9 cellular contexts compared by ENCODE assay signal in genomic region chr1:47225430-47226100, GRCh38. TPM values are rescaled to one million over a fixed set of nuclear protein-coding genes. Genes with fewer than 3 reads are reported as not detected.
DNase-seq lines count a peak whose midpoint lies in the region; ATAC-seq and TF ChIP-seq lines count a peak whose summit lies in the region.
"Had no signal": no experiment of that assay in that cellular context is flagged by ENCODE, and none has a peak within 500 bp of the region (broad histone marks: within the 10 kb centered on the region; RNA-seq: fewer than 3 reads in every experiment).

No MANE protein-coding gene starts in this region.

- peak overlapping the region; percentile 22 for H3K4me3 ChIP-seq in kidney epithelial cell (ENCODE audit: low read depth, low read length)

- no peaks in the 10 kb centered on the region for H3K4me1 Mint-ChIP-seq in activated T-helper 17 cell treated with anti-CD3 and anti-CD28 coated beads, Interleukin-2, amount 50 U/mL, for 72 hours
- H3K4me1 Mint-ChIP-seq in stimulated activated naive B cell treated with anti-CD40 and anti-IgM and Interleukin-4, amounts not matched to agents 10 μg/mL and 1 μg/mL and 100 μg/mL, for 72 hours, result peaks cover 13 to 16% of the 10 kb centered on the region in 2 donors
- peaks cover 10% of the 10 kb centered on the region for H3K4me1 Mint-ChIP-seq in activated CD4-positive, alpha-beta memory T cell treated with anti-CD3 and anti-CD28 coated beads for 36 hours (ENCODE audit: low read depth)

- H3K36me3 ChIP-seq in kidney epithelial cell (ENCODE audit: control insufficient read depth, insufficient read depth, low read length), result no peaks in the 10 kb centered on the region

- H3K9me3 Mint-ChIP-seq in activated T-helper 17 cell treated with anti-CD3 and anti-CD28 coated beads, Interleukin-2, amount 50 U/mL, for 72 hours, result no peaks in the 10 kb centered on the region
- peaks cover 0 to 1% of the 10 kb centered on the region in 2 donors for H3K9me3 Mint-ChIP-seq in stimulated activated naive B cell treated with anti-CD40 and anti-IgM and Interleukin-4, amounts not matched to agents 10 μg/mL and 1 μg/mL and 100 μg/mL, for 72 hours
- no peaks in the 10 kb centered on the region for H3K9me3 Mint-ChIP-seq in activated CD4-positive, alpha-beta memory T cell treated with anti-CD3 and anti-CD28 coated beads for 36 hours

- no peak overlapping the region for H3K27ac Mint-ChIP-seq in activated T-helper 17 cell treated with anti-CD3 and anti-CD28 coated beads, Interleukin-2, amount 50 U/mL, for 72 hours
- H3K27ac Mint-ChIP-seq in stimulated activated naive B cell treated with anti-CD40 and anti-IgM and Interleukin-4, amounts not matched to agents 10 μg/mL and 1 μg/mL and 100 μg/mL, for 72 hours, result no peak overlapping the region
- H3K27ac Mint-ChIP-seq in activated CD4-positive, alpha-beta memory T cell treated with anti-CD3 and anti-CD28 coated beads for 36 hours, result no peak overlapping the region

- POLR2A ChIA-PET in activated CD4-positive, alpha-beta memory T cell treated with anti-CD3 and anti-CD28 coated beads for 36 hours (lab: Charles Lee), result no interaction called here

- H3K36me3 Mint-ChIP-seq in activated T-helper 17 cell treated with anti-CD3 and anti-CD28 coated beads, Interleukin-2, amount 50 U/mL, for 72 hours (ENCODE audit: low read depth), result no peaks in the 10 kb centered on the region
- no peaks in the 10 kb centered on the region for H3K36me3 Mint-ChIP-seq in stimulated activated naive B cell treated with anti-CD40 and anti-IgM and Interleukin-4, amounts not matched to agents 10 μg/mL and 1 μg/mL and 100 μg/mL, for 72 hours
- H3K36me3 Mint-ChIP-seq in activated CD4-positive, alpha-beta memory T cell treated with anti-CD3 and anti-CD28 coated beads for 36 hours, result no peaks in the 10 kb centered on the region

- H3K4me3 Mint-ChIP-seq in activated T-helper 17 cell treated with anti-CD3 and anti-CD28 coated beads, Interleukin-2, amount 50 U/mL, for 72 hours, result peak overlapping the region; percentile 45
- peak overlapping the region; percentile 37 to 38 for H3K4me3 Mint-ChIP-seq in stimulated activated naive B cell treated with anti-CD40 and anti-IgM and Interleukin-4, amounts not matched to agents 10 μg/mL and 1 μg/mL and 100 μg/mL, for 72 hours
- H3K4me3 Mint-ChIP-seq in activated CD4-positive, alpha-beta memory T cell treated with anti-CD3 and anti-CD28 coated beads for 36 hours, result no peak overlapping the region

- peaks cover 67% of the 10 kb centered on the region for H3K27me3 ChIP-seq in kidney epithelial cell (ENCODE audit: control insufficient read depth, insufficient read depth, low read length)

- intact Hi-C loops in activated CD4-positive, alpha-beta memory T cell treated with anti-CD3 and anti-CD28 coated beads for 36 hours (cut with micrococcal nuclease), result no loop called here

- peak; percentile 8 to 43 for DNase-seq in NCI-H524 (lab: John Stamatoyannopoulos, UW)
- DNase-seq in NCI-H524 treated with DMSO at 0.1 percent for 48 hours (lab: John Stamatoyannopoulos, UW), result no peak
- DNase-seq in kidney epithelial cell (ENCODE audit: low read depth), result no peak
- no peak for DNase-seq in stimulated activated naive B cell treated with anti-CD40 and anti-IgM and Interleukin-4, amounts not matched to agents 10 μg/mL and 1 μg/mL and 100 μg/mL, for 72 hours
- no peak for DNase-seq in NCI-H226
- DNase-seq in activated CD4-positive, alpha-beta memory T cell treated with anti-CD3 and anti-CD28 coated beads for 36 hours, result no peak
- DNase-seq: activated CD4-positive, alpha-beta T cell treated with anti-CD3 and anti-CD28 coated beads for 4 hours had no signal

- ATAC-seq in activated T-helper 17 cell treated with anti-CD3 and anti-CD28 coated beads, Interleukin-2, amount 50 U/mL, for 72 hours (replicated peaks), result no peak
- ATAC-seq in stimulated activated naive B cell treated with anti-CD40 and anti-IgM and Interleukin-4, amounts not matched to agents 10 μg/mL and 1 μg/mL and 100 μg/mL, for 72 hours (replicated peaks), result peak; percentile 15 to 27
- no peak for ATAC-seq in GM21723 (IDR thresholded peaks at IDR 0.05; ENCODE audit: unreplicated experiment)

- TF ChIP-seq CTCF in kidney epithelial cell (IDR thresholded peaks at IDR 0.05; ENCODE audit: insufficient read depth, low read length, poor library complexity, severe bottlenecking), result no peak

- CTCF ChIA-PET in activated CD4-positive, alpha-beta memory T cell treated with anti-CD3 and anti-CD28 coated beads for 36 hours (lab: Charles Lee), result interaction anchor here (2.4 to 2.9 kb wide), 2 partner anchors 37 to 46 kb away, joined by 7 to 9 read pairs; no protein-coding TSS in a partner anchor

- peaks cover 50% of the 10 kb centered on the region for H3K27me3 Mint-ChIP-seq in activated T-helper 17 cell treated with anti-CD3 and anti-CD28 coated beads, Interleukin-2, amount 50 U/mL, for 72 hours
- peaks cover 48 to 63% of the 10 kb centered on the region in 2 donors for H3K27me3 Mint-ChIP-seq in stimulated activated naive B cell treated with anti-CD40 and anti-IgM and Interleukin-4, amounts not matched to agents 10 μg/mL and 1 μg/mL and 100 μg/mL, for 72 hours
- peaks cover 47% of the 10 kb centered on the region for H3K27me3 Mint-ChIP-seq in activated CD4-positive, alpha-beta memory T cell treated with anti-CD3 and anti-CD28 coated beads for 36 hours

RNA-seq across cellular contexts. Expression of gene TAL1, which starts 6.5 kb away (rescaled TPM):
- not detected for total RNA-seq in activated T-helper 17 cell treated with anti-CD3 and anti-CD28 coated beads, Interleukin-2, amount 50 U/mL, for 72 hours
- total RNA-seq in kidney epithelial cell, result 0.71 and 0.75 TPM in 2 replicates
- total RNA-seq in activated CD4-positive, alpha-beta memory T cell treated with anti-CD3 and anti-CD28 coated beads for 36 hours, result under 1 TPM in 1 of 2 experiments, not detected in 1; 0.07 TPM

RNA-seq across cellular contexts. Expression of gene PDZK1IP1, which starts 35.7 kb away (rescaled TPM):
- not detected for total RNA-seq in activated T-helper 17 cell treated with anti-CD3 and anti-CD28 coated beads, Interleukin-2, amount 50 U/mL, for 72 hours
- total RNA-seq in kidney epithelial cell, result 22.7 and 28.1 TPM in 2 replicates
- not detected for total RNA-seq in activated CD4-positive, alpha-beta memory T cell treated with anti-CD3 and anti-CD28 coated beads for 36 hours

Comparison
In these comparisons a context has a peak if more than half of its experiments do, and no peak if none do; other contexts are left out.
1. DNase-seq: peak in NCI-H524 (2 of 2); none in NCI-H524 treated with DMSO at 0.1 percent for 48 hours (single experiment), kidney epithelial cell (single experiment), stimulated activated naive B cell treated with anti-CD40 and anti-IgM and Interleukin-4, amounts not matched to agents 10 μg/mL and 1 μg/mL and 100 μg/mL, for 72 hours (single experiment), NCI-H226 (single experiment) and activated CD4-positive, alpha-beta memory T cell treated with anti-CD3 and anti-CD28 coated beads for 36 hours (single experiment).
2. ATAC-seq: peak in stimulated activated naive B cell treated with anti-CD40 and anti-IgM and Interleukin-4, amounts not matched to agents 10 μg/mL and 1 μg/mL and 100 μg/mL, for 72 hours (2 of 2); none in activated T-helper 17 cell treated with anti-CD3 and anti-CD28 coated beads, Interleukin-2, amount 50 U/mL, for 72 hours (single experiment) and GM21723 (single experiment).
3. RNA of gene PDZK1IP1, which starts 35.7 kb away (total RNA-seq): 22.7 to 28.1 TPM in kidney epithelial cell; not detected in activated T-helper 17 cell treated with anti-CD3 and anti-CD28 coated beads, Interleukin-2, amount 50 U/mL, for 72 hours and not detected in activated CD4-positive, alpha-beta memory T cell treated with anti-CD3 and anti-CD28 coated beads for 36 hours; every median in the first group is over 10 times any median in the second.